ENCODE assay signal across 26 cellular contexts in genomic region chr22:27993774-27994350, GRCh38.
DNase-seq lines count a peak whose midpoint lies in the region; ATAC-seq and TF ChIP-seq lines count a peak whose summit lies in the region.
"Had no signal": no experiment of that assay in that cellular context is flagged by ENCODE, and none has a peak within 500 bp of the region (broad histone marks: within the 10 kb centered on the region; RNA-seq: fewer than 3 reads in every experiment).

No MANE protein-coding gene starts in this region.

- H3K4me1 ChIP-seq in Peyer's patch (no peaks in the 10 kb centered on the region), lower lobe of right lung (no peaks in the 10 kb centered on the region), tibial artery (peaks cover 0 to 15% (median 4%) of the 10 kb centered on the region in 4 donors)

- DNase-seq in activated CD8-positive, alpha-beta memory T cell treated with anti-CD3 and anti-CD28 coated beads, Interleukin-2, amount 50 U/mL, for 48 hours, result peak; percentile 32
- DNase-seq in activated CD8-positive, alpha-beta memory T cell treated with anti-CD3 and anti-CD28 coated beads for 24 hours, result no peak
- peak in 2 of 3 donors; percentile 18 to 37 for DNase-seq in Peyer's patch
- peak; percentile 9 for DNase-seq in lower lobe of right lung
- DNase-seq in tibial artery, result peak; percentile 12 to 35
- no peak for DNase-seq in MV-4-11 (lab: John Stamatoyannopoulos, UW)
- no peak for DNase-seq in NCI-H1930 (lab: John Stamatoyannopoulos, UW)
- DNase-seq: 8988T; activated CD4-positive, alpha-beta T cell treated with anti-CD3 and anti-CD28 coated beads for 1 hour; activated CD8-positive, alpha-beta T cell treated with anti-CD3 and anti-CD28 coated beads, Interleukin-2, amount 10 ng/mL, durations not matched to agents 7 days and 5 days; activated naive CD4-positive, alpha-beta T cell; amygdala; esophagus squamous epithelium; foreskin melanocyte; HCEC 1CT; KBM-7; left colon; mesendoderm; NCI-H2081 treated with DMSO at 0.1 percent for 48 hours; NCI-H748 treated with DMSO at 0.1 percent for 48 hours; nucleus accumbens; stimulated activated CD4-positive, alpha-beta T cell treated with anti-CD3 and anti-CD28 coated beads, Interleukin-2, amount 100 ng/mL, for 48 hours; upper lobe of left lung had no signal

- H3K27ac ChIP-seq in Peyer's patch, result no peak overlapping the region
- no peak overlapping the region for H3K27ac ChIP-seq in lower lobe of right lung
- H3K27ac ChIP-seq in tibial artery, result no peak overlapping the region
- H3K27ac ChIP-seq: esophagus squamous epithelium, RWPE1, upper lobe of left lung had no signal

- TF ChIP-seq POLR2A in Peyer's patch (IDR thresholded peaks at IDR 0.05), result no peak

- H3K36me3 ChIP-seq in Peyer's patch (peaks cover 0 to 33% (median 0%) of the 10 kb centered on the region in 3 donors), lower lobe of right lung (peaks cover 83% of the 10 kb centered on the region), tibial artery (peaks cover 7 to 100% (median 56%) of the 10 kb centered on the region in 3 donors)

- H3K9me3 ChIP-seq in Peyer's patch (no peaks in the 10 kb centered on the region), lower lobe of right lung (no peaks in the 10 kb centered on the region), tibial artery (no peaks in the 10 kb centered on the region)
- H3K9me3 ChIP-seq: esophagus squamous epithelium, upper lobe of left lung had no signal

- ATAC-seq in lower lobe of right lung, result no peak
- ATAC-seq in HG03342 (IDR thresholded peaks at IDR 0.05; ENCODE audit: unreplicated experiment), result no peak
- ATAC-seq: activated CD8-positive, alpha-beta T cell treated with anti-CD3 and anti-CD28 coated beads, Interleukin-2, amount 10 ng/mL, durations not matched to agents 7 days and 5 days; CD8-positive, alpha-beta T cell; left colon had no signal

- intact Hi-C loops in lower lobe of right lung (cut with DNase I) (no loop called here), tibial artery (cut with DNase I; ENCODE audit: low total_unique reads) (loop anchor here (5.0 kb wide), 1 partner anchor 107 kb away; no protein-coding TSS in a partner anchor)

- no peaks in the 10 kb centered on the region for H3K27me3 ChIP-seq in Peyer's patch
- H3K27me3 ChIP-seq in lower lobe of right lung (ENCODE audit: low read depth), result no peaks in the 10 kb centered on the region
- H3K27me3 ChIP-seq in tibial artery, result no peaks in the 10 kb centered on the region
- H3K27me3 ChIP-seq: esophagus squamous epithelium, upper lobe of left lung had no signal

- H3K4me3 ChIP-seq in Peyer's patch (no peak overlapping the region), lower lobe of right lung (no peak overlapping the region), tibial artery (no peak overlapping the region)
- H3K4me3 ChIP-seq: esophagus squamous epithelium, upper lobe of left lung had no signal

- no peak for TF ChIP-seq CTCF in Peyer's patch (IDR thresholded peaks at IDR 0.05)
- no peak for TF ChIP-seq CTCF in lower lobe of right lung (IDR thresholded peaks at IDR 0.05)
- TF ChIP-seq CTCF in tibial artery (IDR thresholded peaks at IDR 0.05), result no peak

Comparison
In these comparisons a context has a peak if more than half of its experiments do, and no peak if none do; other contexts are left out.
1. DNase-seq: peak in activated CD8-positive, alpha-beta memory T cell treated with anti-CD3 and anti-CD28 coated beads, Interleukin-2, amount 50 U/mL, for 48 hours (single experiment), Peyer's patch (2 of 3), lower lobe of right lung (single experiment) and tibial artery (2 of 2); none in activated CD8-positive, alpha-beta memory T cell treated with anti-CD3 and anti-CD28 coated beads for 24 hours (single experiment), MV-4-11 (single experiment) and NCI-H1930 (0 of 2).